Comparison of ENCODE assay signal across 18 cellular contexts in genomic region chr13:36447501-36447900, GRCh38. TPM values are rescaled to one million over a fixed set of nuclear protein-coding genes. Genes with fewer than 3 reads are reported as not detected.
DNase-seq lines count a peak whose midpoint lies in the region; ATAC-seq and TF ChIP-seq lines count a peak whose summit lies in the region.
"Had no signal": no experiment of that assay in that cellular context is flagged by ENCODE, and none has a peak within 500 bp of the region (broad histone marks: within the 10 kb centered on the region; RNA-seq: fewer than 3 reads in every experiment).

No MANE protein-coding gene starts in this region.

- no peaks in the 10 kb centered on the region for H3K4me1 ChIP-seq in tibial nerve

- H3K9me3 ChIP-seq in tibial nerve, result no peaks in the 10 kb centered on the region
- H3K9me3 ChIP-seq: SJCRH30 had no signal

- H3K27ac ChIP-seq in tibial nerve, result no peak overlapping the region
- H3K27ac ChIP-seq: RWPE1, SJCRH30 had no signal

- no peaks in the 10 kb centered on the region for H3K36me3 ChIP-seq in tibial nerve
- H3K36me3 ChIP-seq: SJCRH30 had no signal

- H3K4me3 ChIP-seq in choroid plexus epithelial cell (ENCODE audit: low read depth, low read length), result no peak overlapping the region
- H3K4me3 ChIP-seq in fibroblast of pulmonary artery (replicated peaks; ENCODE audit: low read depth, low read length), result no peak overlapping the region
- no peak overlapping the region for H3K4me3 ChIP-seq in tibial nerve
- H3K4me3 ChIP-seq: SJCRH30 had no signal

- ATAC-seq in HG02678 (IDR thresholded peaks at IDR 0.05; ENCODE audit: unreplicated experiment), result no peak
- ATAC-seq: PC-3 had no signal

- TF ChIP-seq CTCF in choroid plexus epithelial cell (conservative IDR thresholded peaks at IDR 0.05; ENCODE audit: low read depth, low read length) (no peak), fibroblast of pulmonary artery (IDR thresholded peaks at IDR 0.05; ENCODE audit: low read length, missing control alignments) (no peak), tibial nerve (IDR thresholded peaks at IDR 0.05) (no peak)

- no peak for TF ChIP-seq POLR2A in tibial nerve (IDR thresholded peaks at IDR 0.05)

- H3K27me3 ChIP-seq in tibial nerve, result no peaks in the 10 kb centered on the region
- H3K27me3 ChIP-seq: SJCRH30 had no signal

- DNase-seq in SK-N-DZ (ENCODE audit: low spot score), result peak; percentile 48
- peak; percentile 23 for DNase-seq in choroid plexus epithelial cell (ENCODE audit: low read depth)
- DNase-seq in fibroblast of pulmonary artery (ENCODE audit: low read depth), result peak; percentile 56
- no peak for DNase-seq in tibial nerve (ENCODE audit: low spot score in 2 of 2)
- no peak for DNase-seq in islet precursor cell
- DNase-seq in effector CD8-positive, alpha-beta T cell (lab: John Stamatoyannopoulos, UW), result no peak
- DNase-seq: Calu3; CD4-positive, alpha-beta memory T cell; DMS53; NCI-H1417 treated with DMSO at 0.1 percent for 48 hours; NCI-H2029; NCI-H2171; NCI-H446; PC-3; SJCRH30 had no signal

- TF ChIP-seq EP300 in tibial nerve (IDR thresholded peaks at IDR 0.05), result no peak

- 70 to 77% methylated on average over 7 of the region's 7 CpGs for WGBS in tibial nerve, 2 donors

RNA-seq across cellular contexts. Expression of gene CCNA1, which starts 15.2 kb away (rescaled TPM):
- polyA plus RNA-seq in SK-N-DZ (2014; cell fraction: cytosol; rRNA removed), result 2.2 and 2.6 TPM in 2 replicates
- polyA plus RNA-seq in SK-N-DZ (2014; cell fraction: nucleus; rRNA removed), result 1.9 and 2.4 TPM in 2 replicates
- total RNA-seq in tibial nerve, result 1 to 10 TPM in 3 of 4 donors, under 1 TPM in 1; 0.30 to 4.8 (median 1.7) TPM
- total RNA-seq: Calu3; CD4-positive, alpha-beta memory T cell had no signal
- polyA plus RNA-seq: AG04450; CD4-positive, alpha-beta memory T cell had no signal

Comparison
In these comparisons a context has a peak if more than half of its experiments do, and no peak if none do; other contexts are left out.
1. DNase-seq: peak in SK-N-DZ (single experiment), choroid plexus epithelial cell (single experiment) and fibroblast of pulmonary artery (single experiment); none in tibial nerve (0 of 2), islet precursor cell (single experiment) and effector CD8-positive, alpha-beta T cell (single experiment).